In genomic region chr22:46308283-46308988, GRCh38 we compare ENCODE assay signal across 1 cellular context.
TF ChIP-seq lines count a peak whose summit lies in the region.

No MANE protein-coding gene starts in this region.

TF ChIP-seq in K562, 482 proteins besides CTCF, POLR2A, EP300 and RAD21:
- TF ChIP-seq, protein P1, sequence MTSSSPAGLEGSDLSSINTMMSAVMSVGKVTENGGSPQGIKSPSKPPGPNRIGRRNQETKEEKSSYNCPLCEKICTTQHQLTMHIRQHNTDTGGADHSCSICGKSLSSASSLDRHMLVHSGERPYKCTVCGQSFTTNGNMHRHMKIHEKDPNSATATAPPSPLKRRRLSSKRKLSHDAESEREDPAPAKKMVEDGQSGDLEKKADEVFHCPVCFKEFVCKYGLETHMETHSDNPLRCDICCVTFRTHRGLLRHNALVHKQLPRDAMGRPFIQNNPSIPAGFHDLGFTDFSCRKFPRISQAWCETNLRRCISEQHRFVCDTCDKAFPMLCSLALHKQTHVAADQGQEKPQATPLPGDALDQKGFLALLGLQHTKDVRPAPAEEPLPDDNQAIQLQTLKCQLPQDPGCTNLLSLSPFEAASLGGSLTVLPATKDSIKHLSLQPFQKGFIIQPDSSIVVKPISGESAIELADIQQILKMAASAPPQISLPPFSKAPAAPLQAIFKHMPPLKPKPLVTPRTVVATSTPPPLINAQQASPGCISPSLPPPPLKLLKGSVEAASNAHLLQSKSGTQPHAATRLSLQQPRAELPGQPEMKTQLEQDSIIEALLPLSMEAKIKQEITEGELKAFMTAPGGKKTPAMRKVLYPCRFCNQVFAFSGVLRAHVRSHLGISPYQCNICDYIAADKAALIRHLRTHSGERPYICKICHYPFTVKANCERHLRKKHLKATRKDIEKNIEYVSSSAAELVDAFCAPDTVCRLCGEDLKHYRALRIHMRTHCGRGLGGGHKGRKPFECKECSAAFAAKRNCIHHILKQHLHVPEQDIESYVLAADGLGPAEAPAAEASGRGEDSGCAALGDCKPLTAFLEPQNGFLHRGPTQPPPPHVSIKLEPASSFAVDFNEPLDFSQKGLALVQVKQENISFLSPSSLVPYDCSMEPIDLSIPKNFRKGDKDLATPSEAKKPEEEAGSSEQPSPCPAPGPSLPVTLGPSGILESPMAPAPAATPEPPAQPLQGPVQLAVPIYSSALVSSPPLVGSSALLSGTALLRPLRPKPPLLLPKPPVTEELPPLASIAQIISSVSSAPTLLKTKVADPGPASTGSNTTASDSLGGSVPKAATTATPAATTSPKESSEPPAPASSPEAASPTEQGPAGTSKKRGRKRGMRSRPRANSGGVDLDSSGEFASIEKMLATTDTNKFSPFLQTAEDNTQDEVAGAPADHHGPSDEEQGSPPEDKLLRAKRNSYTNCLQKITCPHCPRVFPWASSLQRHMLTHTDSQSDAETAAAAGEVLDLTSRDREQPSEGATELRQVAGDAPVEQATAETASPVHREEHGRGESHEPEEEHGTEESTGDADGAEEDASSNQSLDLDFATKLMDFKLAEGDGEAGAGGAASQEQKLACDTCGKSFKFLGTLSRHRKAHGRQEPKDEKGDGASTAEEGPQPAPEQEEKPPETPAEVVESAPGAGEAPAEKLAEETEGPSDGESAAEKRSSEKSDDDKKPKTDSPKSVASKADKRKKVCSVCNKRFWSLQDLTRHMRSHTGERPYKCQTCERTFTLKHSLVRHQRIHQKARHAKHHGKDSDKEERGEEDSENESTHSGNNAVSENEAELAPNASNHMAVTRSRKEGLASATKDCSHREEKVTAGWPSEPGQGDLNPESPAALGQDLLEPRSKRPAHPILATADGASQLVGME (CRISPR knock-in tag; IDR thresholded peaks at IDR 0.05) = no peak
- TF ChIP-seq GTF2B (IDR thresholded peaks at IDR 0.05; ENCODE audit: extremely low read depth, insufficient read length) (no peak), COPS2 (conservative IDR thresholded peaks at IDR 0.05) (no peak), FOXA3 (CRISPR knock-in tag; conservative IDR thresholded peaks at IDR 0.05 in 1 of 2, IDR thresholded peaks at IDR 0.05 in 1 of 2) (no peak), BACH1 (tag; IDR thresholded peaks at IDR 0.05) (no peak), ZNF324 (CRISPR knock-in tag; IDR thresholded peaks at IDR 0.05) (no peak), CBX5 (IDR thresholded peaks at IDR 0.05; ENCODE audit: borderline replicate concordance, low read depth) (no peak), PCBP1 (IDR thresholded peaks at IDR 0.05; ENCODE audit: low read depth, low read length, poor library complexity, severe bottlenecking) (no peak), GMEB1 (CRISPR knock-in tag; IDR thresholded peaks at IDR 0.05) (no peak), TRIM28 (IDR thresholded peaks at IDR 0.05) (no peak), FOSL1 (tag; conservative IDR thresholded peaks at IDR 0.05) (no peak), SRSF9 (IDR thresholded peaks at IDR 0.05; ENCODE audit: borderline replicate concordance, low read depth, low read length) (no peak), SNRNP70 (optimal IDR thresholded peaks at IDR 0.05; ENCODE audit: low read depth, low read length) (no peak)
- TF ChIP-seq, protein P2, sequence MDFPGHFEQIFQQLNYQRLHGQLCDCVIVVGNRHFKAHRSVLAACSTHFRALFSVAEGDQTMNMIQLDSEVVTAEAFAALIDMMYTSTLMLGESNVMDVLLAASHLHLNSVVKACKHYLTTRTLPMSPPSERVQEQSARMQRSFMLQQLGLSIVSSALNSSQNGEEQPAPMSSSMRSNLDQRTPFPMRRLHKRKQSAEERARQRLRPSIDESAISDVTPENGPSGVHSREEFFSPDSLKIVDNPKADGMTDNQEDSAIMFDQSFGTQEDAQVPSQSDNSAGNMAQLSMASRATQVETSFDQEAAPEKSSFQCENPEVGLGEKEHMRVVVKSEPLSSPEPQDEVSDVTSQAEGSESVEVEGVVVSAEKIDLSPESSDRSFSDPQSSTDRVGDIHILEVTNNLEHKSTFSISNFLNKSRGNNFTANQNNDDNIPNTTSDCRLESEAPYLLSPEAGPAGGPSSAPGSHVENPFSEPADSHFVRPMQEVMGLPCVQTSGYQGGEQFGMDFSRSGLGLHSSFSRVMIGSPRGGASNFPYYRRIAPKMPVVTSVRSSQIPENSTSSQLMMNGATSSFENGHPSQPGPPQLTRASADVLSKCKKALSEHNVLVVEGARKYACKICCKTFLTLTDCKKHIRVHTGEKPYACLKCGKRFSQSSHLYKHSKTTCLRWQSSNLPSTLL (IDR thresholded peaks at IDR 0.05) = no peak
- TF ChIP-seq, protein P3, sequence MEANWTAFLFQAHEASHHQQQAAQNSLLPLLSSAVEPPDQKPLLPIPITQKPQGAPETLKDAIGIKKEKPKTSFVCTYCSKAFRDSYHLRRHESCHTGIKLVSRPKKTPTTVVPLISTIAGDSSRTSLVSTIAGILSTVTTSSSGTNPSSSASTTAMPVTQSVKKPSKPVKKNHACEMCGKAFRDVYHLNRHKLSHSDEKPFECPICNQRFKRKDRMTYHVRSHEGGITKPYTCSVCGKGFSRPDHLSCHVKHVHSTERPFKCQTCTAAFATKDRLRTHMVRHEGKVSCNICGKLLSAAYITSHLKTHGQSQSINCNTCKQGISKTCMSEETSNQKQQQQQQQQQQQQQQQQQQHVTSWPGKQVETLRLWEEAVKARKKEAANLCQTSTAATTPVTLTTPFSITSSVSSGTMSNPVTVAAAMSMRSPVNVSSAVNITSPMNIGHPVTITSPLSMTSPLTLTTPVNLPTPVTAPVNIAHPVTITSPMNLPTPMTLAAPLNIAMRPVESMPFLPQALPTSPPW (CRISPR knock-in tag; IDR thresholded peaks at IDR 0.05) = no peak
